20 cellular contexts compared by ENCODE assay signal in genomic region chr15:70879386-70879785, GRCh38. TPM values are rescaled to one million over a fixed set of nuclear protein-coding genes. Genes with fewer than 3 reads are reported as not detected.
DNase-seq lines count a peak whose midpoint lies in the region; TF ChIP-seq lines count a peak whose summit lies in the region.
"Had no signal": no experiment of that assay in that cellular context is flagged by ENCODE, and none has a peak within 500 bp of the region (broad histone marks: within the 10 kb centered on the region; RNA-seq: fewer than 3 reads in every experiment).

No MANE protein-coding gene starts in this region.

- H3K79me2 ChIP-seq in osteoblast (ENCODE audit: insufficient read depth, low read length) = no peaks in the 10 kb centered on the region

- DNase-seq in Daoy (ENCODE audit: low read depth) (peak; percentile 71), M059J (ENCODE audit: low read depth) (peak; percentile 70), choroid plexus epithelial cell (ENCODE audit: low read depth) (peak; percentile 53), osteoblast (ENCODE audit: insufficient read length, low spot score, missing footprints) (peak; percentile 79), NCI-H345 treated with DMSO at 0.1 percent for 48 hours (lab: John Stamatoyannopoulos, UW; ENCODE audit: unreplicated experiment) (no peak), KBM-7 (no peak), NCI-H2196 treated with DMSO at 0.1 percent for 48 hours (lab: John Stamatoyannopoulos, UW; ENCODE audit: unreplicated experiment) (no peak)
- DNase-seq in activated naive CD4-positive, alpha-beta T cell (lab: John Stamatoyannopoulos, UW) = no peak
- DNase-seq: activated CD4-positive, alpha-beta T cell treated with anti-CD3 and anti-CD28 coated beads, Interleukin-2, amount 10 ng/mL, durations not matched to agents 24 days and 14 days; activated CD8-positive, alpha-beta memory T cell treated with anti-CD3 and anti-CD28 coated beads, Interleukin-2, amount 50 U/mL, for 4 hours; activated gamma-delta T cell treated with Interleukin-2 at 50 U/mL for 16 hours; anterior cingulate cortex; foreskin keratinocyte; NCI-H146; NCI-H2227 treated with DMSO at 0.1 percent for 48 hours; NK-92 treated with Interleukin-12 subunit alpha and Interleukin-12 subunit beta, amount 100 ng/mL, for 24 hours; right cardiac atrium; stimulated activated naive CD8-positive, alpha-beta T cell treated with anti-CD3 and anti-CD28 coated beads, Interleukin-15, Interleukin-2, amounts not matched to agents 100 U/mL and 50 U/mL, for 24 hours; trophoblast cell had no signal

- H3K4me3 ChIP-seq in choroid plexus epithelial cell (ENCODE audit: low read depth, low read length) (no peak overlapping the region), osteoblast (ENCODE audit: insufficient read depth, low read length) (no peak overlapping the region)

- peak overlapping the region; percentile 40 for H3K27ac ChIP-seq in osteoblast (ENCODE audit: low read depth, low read length)
- H3K27ac ChIP-seq: foreskin keratinocyte had no signal

- peaks cover 20% of the 10 kb centered on the region for H3K4me1 ChIP-seq in osteoblast (ENCODE audit: insufficient read depth, low read length)
- H3K4me1 ChIP-seq: foreskin keratinocyte had no signal

- H3K4me2 ChIP-seq in osteoblast (ENCODE audit: insufficient read depth, low read length) = peak overlapping the region; percentile 9

- TF ChIP-seq CTCF in choroid plexus epithelial cell (conservative IDR thresholded peaks at IDR 0.05; ENCODE audit: low read depth, low read length) = no peak
- TF ChIP-seq CTCF in osteoblast (IDR thresholded peaks at IDR 0.05; ENCODE audit: extremely low read depth, low read depth, low read length) = no peak

- no peaks in the 10 kb centered on the region for H3K36me3 ChIP-seq in osteoblast (ENCODE audit: insufficient read depth, low read length)

- in situ Hi-C loops in KBM-7 (cut with MboI; ENCODE audit: low pct_unique_long_range_greater_than_20kb, low sequenced_read_pairs) = no loop called here

- H2AFZ ChIP-seq in osteoblast (ENCODE audit: low read length) = peak overlapping the region; percentile 43

- no peaks in the 10 kb centered on the region for H4K20me1 ChIP-seq in osteoblast (ENCODE audit: insufficient read depth, low read length)

- no peaks in the 10 kb centered on the region for H3K9me3 ChIP-seq in osteoblast (ENCODE audit: low read depth, low read length)

- H3K27me3 ChIP-seq in osteoblast (ENCODE audit: insufficient read depth, low read length) = no peaks in the 10 kb centered on the region
- H3K27me3 ChIP-seq: foreskin keratinocyte had no signal

RNA-seq across cellular contexts. Expression of gene THAP10, which starts 12.8 kb away (rescaled TPM):
- 7.6 and 9.6 TPM in 2 replicates for total RNA-seq in Daoy (2014; rRNA removed; shearing (Covaris generic))
- total RNA-seq in M059J (2014; rRNA removed; shearing (Covaris generic)) = 4.5 and 6.6 TPM in 2 replicates
- total RNA-seq in osteoblast = 1.1 and 1.8 TPM in 2 replicates
- total RNA-seq: activated CD4-positive, alpha-beta T cell treated with anti-CD3 and anti-CD28 coated beads, Interleukin-2, amount 10 ng/mL, durations not matched to agents 24 days and 14 days had no signal

RNA-seq across cellular contexts. Expression of gene LRRC49, which starts 13.2 kb away (rescaled TPM):
- 13.7 and 21.6 TPM in 2 replicates for total RNA-seq in Daoy (2014; rRNA removed; shearing (Covaris generic))
- total RNA-seq in M059J (2014; rRNA removed; shearing (Covaris generic)) = 6.5 and 8.1 TPM in 2 replicates
- 13.0 and 18.1 TPM in 2 replicates for total RNA-seq in osteoblast
- total RNA-seq: activated CD4-positive, alpha-beta T cell treated with anti-CD3 and anti-CD28 coated beads, Interleukin-2, amount 10 ng/mL, durations not matched to agents 24 days and 14 days had no signal

RNA-seq across cellular contexts. Expression of gene LARP6, which starts 25.4 kb away (rescaled TPM):
- total RNA-seq in Daoy (2014; rRNA removed; shearing (Covaris generic)) = 8.2 and 42.2 TPM in 2 replicates
- total RNA-seq in M059J (2014; rRNA removed; shearing (Covaris generic)) = 28.2 and 58.3 TPM in 2 replicates
- total RNA-seq in osteoblast = 76.0 and 77.4 TPM in 2 replicates
- total RNA-seq: activated CD4-positive, alpha-beta T cell treated with anti-CD3 and anti-CD28 coated beads, Interleukin-2, amount 10 ng/mL, durations not matched to agents 24 days and 14 days; mononuclear cell had no signal

Comparison
In these comparisons a context has a peak if more than half of its experiments do, and no peak if none do; other contexts are left out.
1. DNase-seq: peak in Daoy (single experiment), M059J (single experiment), choroid plexus epithelial cell (single experiment) and osteoblast (single experiment); none in NCI-H345 treated with DMSO at 0.1 percent for 48 hours (single experiment), activated naive CD4-positive, alpha-beta T cell (0 of 4), KBM-7 (single experiment) and NCI-H2196 treated with DMSO at 0.1 percent for 48 hours (single experiment).